ENCODE assay signal across 26 cellular contexts in the genomic region with DNA sequence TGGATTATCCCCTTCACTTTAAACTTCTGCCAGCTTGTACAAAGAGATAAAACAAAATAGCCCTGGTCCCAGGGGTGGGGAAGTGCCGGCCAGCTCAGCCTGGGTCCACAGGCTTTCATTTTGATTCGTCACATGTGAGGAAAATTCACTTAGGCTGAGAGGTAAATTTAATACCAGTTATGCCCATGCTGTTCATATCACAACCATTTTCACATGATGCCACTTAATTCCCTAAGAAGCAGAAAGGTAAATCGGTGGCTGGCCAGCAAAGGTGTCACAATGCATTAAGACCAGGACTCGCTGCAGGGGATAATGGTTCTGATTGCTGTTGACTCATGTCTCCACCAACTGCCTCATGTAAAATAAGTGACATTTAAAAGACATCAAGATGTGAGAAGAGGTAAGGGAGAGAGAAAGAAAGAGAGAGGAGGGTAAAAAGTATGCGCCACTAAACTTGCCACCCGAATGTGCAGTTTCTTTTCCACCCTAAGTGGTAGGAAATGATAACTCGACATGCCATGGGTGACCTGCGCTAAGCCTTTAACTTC.
A peak's percentile ranks its signal among the peaks of the same experiment; 100 is the strongest.
DNase-seq lines count a peak whose midpoint lies in the region; ATAC-seq and TF ChIP-seq lines count a peak whose summit lies in the region.
"Had no signal": no experiment of that assay in that cellular context is flagged by ENCODE, and none has a peak within 500 bp of the region (broad histone marks: within the 10 kb centered on the region; RNA-seq: fewer than 3 reads in every experiment).

No MANE protein-coding gene starts in this region.

- no peak for TF ChIP-seq EP300 in tibial nerve (IDR thresholded peaks at IDR 0.05)

- no peak overlapping the region for H3K18ac ChIP-seq in H9 (ENCODE audit: insufficient read length, low read depth, low read length)

- H4K5ac ChIP-seq in H9 (ENCODE audit: insufficient read length, low read depth, low read length) = no peak overlapping the region

- H2BK15ac ChIP-seq in H9 (ENCODE audit: low read depth, low read length) = no peak overlapping the region

- H4K20me1 ChIP-seq in H9 (ENCODE audit: control insufficient read depth, insufficient read depth, insufficient read length) (no peaks in the 10 kb centered on the region), neural progenitor cell (ENCODE audit: low read depth) (no peaks in the 10 kb centered on the region)

- H3K4ac ChIP-seq in H9 (ENCODE audit: low read depth, low read length) = no peak overlapping the region

- H3K36me3 ChIP-seq in neural progenitor cell = no peaks in the 10 kb centered on the region
- H3K36me3 ChIP-seq in tibial nerve = no peaks in the 10 kb centered on the region
- H3K36me3 ChIP-seq: esophagus muscularis mucosa, HAP-1, left ventricle myocardium inferior, tibial artery had no signal

- peaks cover 26% of the 10 kb centered on the region for H3F3A ChIP-seq in neural progenitor cell (ENCODE audit: low read depth)

- H3K27me3 Mint-ChIP-seq in H9 (ENCODE audit: low read depth) (no peaks in the 10 kb centered on the region), neural progenitor cell (ENCODE audit: insufficient read depth, low read depth) (peaks cover 3% of the 10 kb centered on the region)
- H3K27me3 Mint-ChIP-seq: activated naive CD8-positive, alpha-beta T cell; CD8-positive, alpha-beta memory T cell; stimulated activated naive CD8-positive, alpha-beta T cell treated with anti-CD3 and anti-CD28 coated beads, Interleukin-15, Interleukin-2, amounts not matched to agents 100 ng/mL and 50 ng/mL, for 24 hours had no signal

- no peak for TF ChIP-seq POLR2A in tibial nerve (IDR thresholded peaks at IDR 0.05)

- H3K4me3 Mint-ChIP-seq in H9 (no peak overlapping the region), neural progenitor cell (no peak overlapping the region)
- H3K4me3 Mint-ChIP-seq: activated naive CD8-positive, alpha-beta T cell; activated T-helper 1 cell treated with anti-CD3 and anti-CD28 coated beads, Interleukin-12 subunit alpha, Interleukin-12 subunit beta, Interleukin-2, Interleukin-4 antibody, amounts not matched to agents 30 ng/mL and 10 ng/mL and 1 ng/mL, durations not matched to agents 14 hours and 24 hours and 36 hours; CD8-positive, alpha-beta memory T cell; neural crest cell; stimulated activated naive CD8-positive, alpha-beta T cell treated with anti-CD3 and anti-CD28 coated beads, Interleukin-15, Interleukin-2, amounts not matched to agents 100 ng/mL and 50 ng/mL, for 24 hours had no signal

- no peak overlapping the region for H2BK5ac ChIP-seq in H9 (ENCODE audit: insufficient read length, low read length)

- H3K9ac ChIP-seq in H9 (ENCODE audit: extremely low read depth, insufficient read length, low read length) (no peak overlapping the region), neural progenitor cell (no peak overlapping the region)

- H3K56ac ChIP-seq in H9 (ENCODE audit: insufficient read length, low read depth, low read length) = no peak overlapping the region

- H3K79me1 ChIP-seq in H9 (ENCODE audit: insufficient read depth, low read depth, low read length, poor library complexity, severe bottlenecking) = no peaks in the 10 kb centered on the region

- no peaks in the 10 kb centered on the region for H3K23me2 ChIP-seq in H9 (ENCODE audit: insufficient read length, low read depth, low read length, poor library complexity, severe bottlenecking)

- WGBS in H9 (ENCODE audit: extremely low coverage, insufficient read length, low lambda C conversion rate) = no CpG with 5 or more reads among the region's 8 CpGs
- 80 to 82% methylated on average over 8 of the region's 8 CpGs for WGBS in tibial nerve, 2 donors

- no peak overlapping the region for H3K4me3 ChIP-seq in neural progenitor cell
- H3K4me3 ChIP-seq in tibial nerve = no peak overlapping the region
- H3K4me3 ChIP-seq: esophagus muscularis mucosa, HAP-1, mucosa of descending colon, skin epidermis, tibial artery had no signal

- no peak overlapping the region for H3K4me2 ChIP-seq in H9 (ENCODE audit: insufficient read depth, insufficient read length, low read length)
- H3K4me2 ChIP-seq in neural progenitor cell = peak overlapping the region; percentile 58

- H3K27ac ChIP-seq in H9 (ENCODE audit: insufficient read length, low read depth, low read length) (no peak overlapping the region), neural progenitor cell (peak overlapping the region; percentile 35), tibial nerve (no peak overlapping the region)
- H3K27ac ChIP-seq: esophagus muscularis mucosa, left ventricle myocardium inferior, RWPE1, skin epidermis, tibial artery had no signal

- no peak overlapping the region for H4K8ac ChIP-seq in H9 (replicated peaks; ENCODE audit: insufficient read length, low read depth, low read length)

- no peak overlapping the region for H2AK5ac ChIP-seq in H9 (ENCODE audit: insufficient read length, low read length)

- H2BK20ac ChIP-seq in H9 (ENCODE audit: low read depth, low read length, poor library complexity, severe bottlenecking) = no peak overlapping the region

- H2BK120ac ChIP-seq in H9 (ENCODE audit: low read depth, low read length, poor library complexity, severe bottlenecking) = no peak overlapping the region

- DNase-seq in H9 = peak; percentile 50
- peak; percentile 29 for DNase-seq in NCI-H146 treated with DMSO at 0.1 percent for 48 hours (lab: John Stamatoyannopoulos, UW; ENCODE audit: unreplicated experiment)
- no peak for DNase-seq in neural progenitor cell (ENCODE audit: low spot score)
- DNase-seq in NCI-H2196 treated with DMSO at 0.1 percent for 48 hours (lab: John Stamatoyannopoulos, UW; ENCODE audit: unreplicated experiment) = no peak
- DNase-seq in dermis blood vessel endothelial cell = no peak
- DNase-seq in tibial nerve (ENCODE audit: low spot score in 2 of 2) = no peak
- DNase-seq: CD8-positive, alpha-beta memory T cell; cerebellar nuclear complex; DND-41; effector CD4-positive, alpha-beta T cell; Kasumi-1; left ventricle myocardium inferior; mucosa of descending colon; NCI-H1048; NCI-H510A; stimulated activated CD4-positive, alpha-beta T cell treated with anti-CD3 and anti-CD28 coated beads, Interleukin-4, amount 100 ng/mL, for 1 hour; tibial artery had no signal

- peaks cover 2% of the 10 kb centered on the region; the same call in 1 of the 2 replicates for H3K4me1 ChIP-seq in H9 (ENCODE audit: insufficient read depth, low read length)
- peaks cover 53% of the 10 kb centered on the region for H3K4me1 ChIP-seq in neural progenitor cell
- H3K4me1 ChIP-seq in tibial nerve = no peaks in the 10 kb centered on the region
- H3K4me1 ChIP-seq: tibial artery had no signal

- ATAC-seq in SK-N-SH treated with all-trans-retinoic acid at 6 μM for 48 hours = peak; percentile 73
- ATAC-seq: mucosa of descending colon had no signal

- H2AFZ ChIP-seq in H9 (ENCODE audit: low read length) = no peak overlapping the region
- no peak overlapping the region for H2AFZ ChIP-seq in neural progenitor cell (replicated peaks)

- no peak overlapping the region for H2BK12ac ChIP-seq in H9 (ENCODE audit: insufficient read length, low read depth, low read length)

- peaks cover 0 to 3% (median 0%) of the 10 kb centered on the region in 3 experiments; a peak in 1 of 7 replicates for H3K36me3 Mint-ChIP-seq in H9 (ENCODE audit: insufficient read depth in 1 of 3, low read depth in 3 of 3)
- no peaks in the 10 kb centered on the region for H3K36me3 Mint-ChIP-seq in neural progenitor cell

- no peak overlapping the region for H3K14ac ChIP-seq in H9 (ENCODE audit: insufficient read depth, low read length)

- H3K27ac Mint-ChIP-seq in H9 (0 out of 7 replicates have a peak overlapping the region, but pooled peaks of 1 of the 3 experiments have one; percentile 8), neural progenitor cell (no peak overlapping the region)
- H3K27ac Mint-ChIP-seq: activated naive CD8-positive, alpha-beta T cell; activated T-helper 1 cell treated with anti-CD3 and anti-CD28 coated beads, Interleukin-12 subunit alpha, Interleukin-12 subunit beta, Interleukin-2, Interleukin-4 antibody, amounts not matched to agents 30 ng/mL and 10 ng/mL and 1 ng/mL, durations not matched to agents 14 hours and 24 hours and 36 hours; stimulated activated naive CD8-positive, alpha-beta T cell treated with anti-CD3 and anti-CD28 coated beads, Interleukin-15, Interleukin-2, amounts not matched to agents 100 ng/mL and 50 ng/mL, for 24 hours had no signal

- H3T11ph ChIP-seq in H9 (ENCODE audit: low read length) = no peak overlapping the region

- peaks cover 19 to 23% of the 10 kb centered on the region in 2 experiments for H3K4me1 Mint-ChIP-seq in H9
- peaks cover 23% of the 10 kb centered on the region for H3K4me1 Mint-ChIP-seq in neural progenitor cell
- H3K4me1 Mint-ChIP-seq: CD8-positive, alpha-beta memory T cell had no signal

- no peaks in the 10 kb centered on the region for H3K9me3 ChIP-seq in H9 (ENCODE audit: control insufficient read depth, low read depth, low read length)
- no peaks in the 10 kb centered on the region for H3K9me3 ChIP-seq in neural progenitor cell (ENCODE audit: low read depth)
- H3K9me3 ChIP-seq in tibial nerve = no peaks in the 10 kb centered on the region
- H3K9me3 ChIP-seq: esophagus muscularis mucosa, HAP-1, left ventricle myocardium inferior, mucosa of descending colon, tibial artery had no signal

- H3K9me3 Mint-ChIP-seq in H9 = no peaks in the 10 kb centered on the region
- H3K9me3 Mint-ChIP-seq in neural progenitor cell = no peaks in the 10 kb centered on the region
- H3K9me3 Mint-ChIP-seq: activated T-helper 1 cell treated with anti-CD3 and anti-CD28 coated beads, Interleukin-12 subunit alpha, Interleukin-12 subunit beta, Interleukin-2, Interleukin-4 antibody, amounts not matched to agents 30 ng/mL and 10 ng/mL and 1 ng/mL, durations not matched to agents 14 hours and 24 hours and 36 hours; CD8-positive, alpha-beta memory T cell; neural crest cell; stimulated activated naive CD8-positive, alpha-beta T cell treated with anti-CD3 and anti-CD28 coated beads, Interleukin-15, Interleukin-2, amounts not matched to agents 100 ng/mL and 50 ng/mL, for 24 hours had no signal

- H3K79me2 ChIP-seq in H9 (ENCODE audit: insufficient read depth, low read length) (no peaks in the 10 kb centered on the region), neural progenitor cell (ENCODE audit: low read depth) (peaks cover 4% of the 10 kb centered on the region)

- TF ChIP-seq CTCF in H9 (conservative IDR thresholded peaks at IDR 0.05) (no peak), neural progenitor cell (IDR thresholded peaks at IDR 0.05) (no peak), tibial nerve (IDR thresholded peaks at IDR 0.05) (no peak)

- H4K91ac ChIP-seq in H9 (ENCODE audit: insufficient read length, low read depth, low read length) = no peak overlapping the region

- H3K27me3 ChIP-seq in H9 (ENCODE audit: insufficient read depth, low read length) (no peaks in the 10 kb centered on the region), neural progenitor cell (no peaks in the 10 kb centered on the region), tibial nerve (no peaks in the 10 kb centered on the region)
- H3K27me3 ChIP-seq: esophagus muscularis mucosa, tibial artery had no signal

- H3K23ac ChIP-seq in H9 (ENCODE audit: insufficient read length, low read depth, low read length) = no peak overlapping the region

TF ChIP-seq in SK-N-SH treated with all-trans-retinoic acid at 6 μM for 48 hours, 23 proteins besides CTCF, POLR2A, EP300 and RAD21 (continues in another document):
- no peak for TF ChIP-seq TCF4 (CRISPR knock-in tag; IDR thresholded peaks at IDR 0.05; ENCODE audit: borderline replicate concordance)
- no peak for TF ChIP-seq GLIS3 (CRISPR knock-in tag; IDR thresholded peaks at IDR 0.05)
- TF ChIP-seq ZNF70 (CRISPR knock-in tag; IDR thresholded peaks at IDR 0.05) = peak; percentile 83

Comparison
In these comparisons a context has a peak if more than half of its experiments do, and no peak if none do; other contexts are left out.
1. DNase-seq: peak in H9 (single experiment) and NCI-H146 treated with DMSO at 0.1 percent for 48 hours (single experiment); none in neural progenitor cell (single experiment), NCI-H2196 treated with DMSO at 0.1 percent for 48 hours (single experiment), dermis blood vessel endothelial cell (single experiment) and tibial nerve (0 of 2).